ENCODE assay signal across 8 cellular contexts in genomic region chr15:31439328-31439727, GRCh38.
DNase-seq lines count a peak whose midpoint lies in the region; ATAC-seq and TF ChIP-seq lines count a peak whose summit lies in the region.

No MANE protein-coding gene starts in this region.

- TF ChIP-seq CTCF in choroid plexus epithelial cell (conservative IDR thresholded peaks at IDR 0.05; ENCODE audit: low read depth, low read length) (peak; percentile 37), retinal pigment epithelial cell (conservative IDR thresholded peaks at IDR 0.05; ENCODE audit: low read depth, low read length) (peak; percentile 20)

- H3K4me3 ChIP-seq in choroid plexus epithelial cell (ENCODE audit: low read depth, low read length) = no peak overlapping the region
- no peak overlapping the region for H3K4me3 ChIP-seq in retinal pigment epithelial cell (ENCODE audit: low read length)

- DNase-seq in NOMO-1 (lab: John Stamatoyannopoulos, UW; ENCODE audit: unreplicated experiment in 2 of 2) (peak; percentile 14 to 22), NOMO-1 treated with DMSO at 0.1 percent for 48 hours (lab: John Stamatoyannopoulos, UW; ENCODE audit: unreplicated experiment) (no peak), NCI-H524 treated with DMSO at 0.1 percent for 48 hours (lab: John Stamatoyannopoulos, UW) (peak; percentile 7), choroid plexus epithelial cell (ENCODE audit: low read depth) (no peak), retinal pigment epithelial cell (ENCODE audit: low read depth) (no peak)

- ATAC-seq in HG02870 (IDR thresholded peaks at IDR 0.05; ENCODE audit: unreplicated experiment) (no peak), GM18907 (IDR thresholded peaks at IDR 0.05; ENCODE audit: unreplicated experiment) (no peak), HG02571 (IDR thresholded peaks at IDR 0.05; ENCODE audit: unreplicated experiment) (no peak)

Comparison
In these comparisons a context has a peak if more than half of its experiments do, and no peak if none do; other contexts are left out.
1. DNase-seq: peak in NOMO-1 (2 of 2) and NCI-H524 treated with DMSO at 0.1 percent for 48 hours (single experiment); none in NOMO-1 treated with DMSO at 0.1 percent for 48 hours (single experiment), choroid plexus epithelial cell (single experiment) and retinal pigment epithelial cell (single experiment).